7 cellular contexts compared by ENCODE assay signal in genomic region chr4:48909697-48910096, GRCh38. TPM values are rescaled to one million over a fixed set of nuclear protein-coding genes. Genes with fewer than 3 reads are reported as not detected.
DNase-seq lines count a peak whose midpoint lies in the region; ATAC-seq and TF ChIP-seq lines count a peak whose summit lies in the region.

No MANE protein-coding gene starts in this region.

- no peak overlapping the region for H3K4me3 ChIP-seq in fibroblast of pulmonary artery (replicated peaks; ENCODE audit: low read depth, low read length)

- no peak for TF ChIP-seq CTCF in fibroblast of pulmonary artery (IDR thresholded peaks at IDR 0.05; ENCODE audit: low read length, missing control alignments)

- DNase-seq in HT1080 (ENCODE audit: low read depth) (peak; percentile 100), fibroblast of pulmonary artery (ENCODE audit: low read depth) (peak; percentile 95), DMS79 (lab: John Stamatoyannopoulos, UW) (no peak), retina (no peak)
- DNase-seq in activated CD4-positive, alpha-beta T cell treated with anti-CD3 and anti-CD28 coated beads, Interleukin-2, amount 50 U/mL, for 48 hours: peak; percentile 69 to 76
- peak; percentile 31 to 48 for DNase-seq in stimulated activated CD8-positive, alpha-beta memory T cell treated with anti-CD3 and anti-CD28 coated beads, Interleukin-2, amount 100 ng/mL, for 48 hours (ENCODE audit: low read depth in 2 of 2)

- ATAC-seq in GM21447 (IDR thresholded peaks at IDR 0.05; ENCODE audit: unreplicated experiment): no peak

RNA-seq across cellular contexts. Expression of gene OCIAD2, which starts 3.1 kb away (rescaled TPM):
- total RNA-seq in HT1080 (2014; rRNA removed; shearing (Covaris generic)): 247 and 261 TPM in 2 replicates
- polyA plus RNA-seq in HT1080 (2015; cell fraction: cytosol; rRNA removed): 126 and 137 TPM in 2 replicates
- 40.9 and 51.7 TPM in 2 replicates for polyA plus RNA-seq in HT1080 (2015; cell fraction: nucleus; rRNA removed)

Comparison
In these comparisons a context has a peak if more than half of its experiments do, and no peak if none do; other contexts are left out.
1. DNase-seq: peak in HT1080 (single experiment), activated CD4-positive, alpha-beta T cell treated with anti-CD3 and anti-CD28 coated beads, Interleukin-2, amount 50 U/mL, for 48 hours (2 of 2), fibroblast of pulmonary artery (single experiment) and stimulated activated CD8-positive, alpha-beta memory T cell treated with anti-CD3 and anti-CD28 coated beads, Interleukin-2, amount 100 ng/mL, for 48 hours (2 of 2); none in DMS79 (single experiment) and retina (single experiment).